ENCODE assay signal across 8 cellular contexts in genomic region chr2:219177594-219178376, GRCh38. TPM values are rescaled to one million over a fixed set of nuclear protein-coding genes. Genes with fewer than 3 reads are reported as not detected.
A peak's percentile ranks its signal among the peaks of the same experiment; 100 is the strongest.
DNase-seq lines count a peak whose midpoint lies in the region; ATAC-seq and TF ChIP-seq lines count a peak whose summit lies in the region.

Gene RETREG2, plus strand, starts transcription at chr2:219178275. Its CDS starts 78 bp downstream, at chr2:219178353.

- H3K4me1 Mint-ChIP-seq in activated CD4-positive, alpha-beta T cell treated with anti-CD3 and anti-CD28 coated beads, Interleukin-2, amount 10 ng/mL, durations not matched to agents 24 days and 14 days: peaks cover 62% of the 10 kb centered on the region

- no peaks in the 10 kb centered on the region for H3K27me3 Mint-ChIP-seq in activated CD4-positive, alpha-beta T cell treated with anti-CD3 and anti-CD28 coated beads, Interleukin-2, amount 10 ng/mL, durations not matched to agents 24 days and 14 days

- H3K27ac Mint-ChIP-seq in activated CD4-positive, alpha-beta T cell treated with anti-CD3 and anti-CD28 coated beads, Interleukin-2, amount 10 ng/mL, durations not matched to agents 24 days and 14 days: peak within 1 kb of the TSS; percentile 99

- no peaks in the 10 kb centered on the region for H3K9me3 Mint-ChIP-seq in activated CD4-positive, alpha-beta T cell treated with anti-CD3 and anti-CD28 coated beads, Interleukin-2, amount 10 ng/mL, durations not matched to agents 24 days and 14 days

- H3K36me3 Mint-ChIP-seq in activated CD4-positive, alpha-beta T cell treated with anti-CD3 and anti-CD28 coated beads, Interleukin-2, amount 10 ng/mL, durations not matched to agents 24 days and 14 days (ENCODE audit: low read depth): peaks cover 50% of the 10 kb centered on the region

- intact Hi-C loops in activated CD4-positive, alpha-beta T cell treated with anti-CD3 and anti-CD28 coated beads, Interleukin-2, amount 10 ng/mL, durations not matched to agents 24 days and 14 days (cut with micrococcal nuclease): loop anchor here (1.0 to 5.0 kb wide), 13 partner anchors 17 to 960 kb away; partner anchors contain the start of genes ANKZF1, ARPC2, ATG9A and CHPF

- peak within 1 kb of the TSS; percentile 94 for H3K4me3 Mint-ChIP-seq in activated CD4-positive, alpha-beta T cell treated with anti-CD3 and anti-CD28 coated beads, Interleukin-2, amount 10 ng/mL, durations not matched to agents 24 days and 14 days

- peak within 1 kb of the TSS; percentile 93 for H3K4me3 ChIP-seq in AG10803 (ENCODE audit: low read length)
- H3K4me3 ChIP-seq in coronary artery: peak within 1 kb of the TSS; percentile 95

- peak; percentile 44 for ATAC-seq in GM19025 (IDR thresholded peaks at IDR 0.05; ENCODE audit: low read depth, unreplicated experiment)
- peak; percentile 41 for ATAC-seq in HG03354 (IDR thresholded peaks at IDR 0.05; ENCODE audit: poor library complexity, severe bottlenecking, unreplicated experiment)
- peak; percentile 75 for ATAC-seq in left lobe of liver

- peak within 1 kb of the TSS; percentile 92 to 99 for H3K27ac ChIP-seq in coronary artery

- DNase-seq in AG10803 (ENCODE audit: low read depth): peak; percentile 92
- peak; percentile 86 for DNase-seq in NCI-H526 treated with DMSO at 0.1 percent for 48 hours (lab: John Stamatoyannopoulos, UW)
- DNase-seq in activated CD4-positive, alpha-beta T cell treated with anti-CD3 and anti-CD28 coated beads, Interleukin-2, amount 10 ng/mL, durations not matched to agents 24 days and 14 days: peak; percentile 93
- peak; percentile 94 for DNase-seq in coronary artery (ENCODE audit: low spot score)
- peak; percentile 89 for DNase-seq in left lobe of liver (ENCODE audit: low spot score)
- DNase-seq in stimulated activated CD4-positive, alpha-beta T cell treated with anti-CD3 and anti-CD28 coated beads, Interleukin-2, amount 100 ng/mL, for 4 hours (ENCODE audit: low read depth): peak; percentile 64

- TF ChIP-seq CTCF in AG10803 (conservative IDR thresholded peaks at IDR 0.05; ENCODE audit: low read length) (peak; percentile 23), coronary artery (IDR thresholded peaks at IDR 0.05) (no peak)

RNA-seq across cellular contexts. Expression of gene RETREG2, which starts in this region (rescaled TPM):
- 54.1 and 57.4 TPM in 2 replicates for total RNA-seq in activated CD4-positive, alpha-beta T cell treated with anti-CD3 and anti-CD28 coated beads, Interleukin-2, amount 10 ng/mL, durations not matched to agents 24 days and 14 days
- total RNA-seq in left lobe of liver: 54.8 TPM

Comparison
In these comparisons a context has a peak if more than half of its experiments do, and no peak if none do; other contexts are left out.
1. Peak in every context shown above with its lines: DNase-seq, ATAC-seq, H3K4me3 ChIP-seq and H3K27ac ChIP-seq.